8 cellular contexts compared by ENCODE assay signal in the genomic region with DNA sequence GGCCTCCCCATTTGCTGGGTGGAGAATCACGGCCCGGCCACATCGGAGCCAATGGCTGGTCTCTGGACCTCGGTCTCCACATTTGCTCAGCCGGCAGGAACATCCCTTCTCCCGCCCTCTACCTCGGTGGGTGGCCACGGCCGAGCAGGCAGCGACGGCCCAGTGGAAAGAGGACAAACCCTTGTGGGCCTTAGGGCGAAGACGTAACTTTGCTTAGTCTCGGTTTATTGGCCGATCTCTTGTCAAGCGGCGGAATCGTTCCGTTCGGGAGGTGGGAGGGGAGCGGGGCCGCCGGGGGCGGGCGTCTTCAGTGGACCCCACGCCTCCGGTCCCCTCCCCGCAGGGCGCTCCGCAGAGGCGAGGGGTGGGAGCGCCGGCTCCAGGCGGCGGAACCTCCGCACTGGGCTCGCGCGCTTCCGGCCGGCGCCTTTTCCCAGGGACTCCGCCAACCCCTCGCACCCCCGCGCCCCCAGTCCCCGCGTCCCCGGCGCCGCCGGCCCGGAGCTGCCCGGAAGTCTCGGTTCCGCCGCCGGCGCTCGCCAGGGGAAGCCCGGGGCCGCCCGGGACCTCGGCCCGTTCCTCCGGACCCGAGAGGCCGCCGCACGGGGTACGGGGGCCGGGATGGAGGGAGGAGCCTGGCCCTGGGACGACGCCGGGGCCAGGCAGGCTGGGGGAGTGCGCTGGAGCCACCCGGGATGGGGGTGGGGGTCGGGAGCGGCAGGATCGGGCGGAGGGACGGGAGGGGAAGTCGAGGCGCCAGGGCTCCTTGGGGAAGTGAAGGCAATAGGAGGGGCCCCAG. TPM values are rescaled to one million over a fixed set of nuclear protein-coding genes. Genes with fewer than 3 reads are reported as not detected.
DNase-seq lines count a peak whose midpoint lies in the region; ATAC-seq and TF ChIP-seq lines count a peak whose summit lies in the region.

Gene ZNF580 (plus strand): TSS at position 426 of the 799 bp plus-strand sequence. CDS start 1,507 bp downstream, outside the sequence.

- intact Hi-C loops in PC-3 (cut with micrococcal nuclease) = loop anchor here (2.0 kb wide), 1 partner anchor 42 kb away; the partner anchor contains the start of gene FIZ1

- CTCF ChIA-PET in PC-3 (lab: Charles Lee) = interaction anchor here (0.6 kb wide), 1 partner anchor 16 kb away, joined by 7 read pairs; the partner anchor contains the start of gene ZNF784

- peaks cover 56 to 77% (median 74%) of the 10 kb centered on the region in 3 donors for H3K4me1 Mint-ChIP-seq in naive B cell

- H3K9ac ChIP-seq in DND-41 (ENCODE audit: low read depth, low read length) (peak within 1 kb of the TSS; percentile 92), PC-3 (ENCODE audit: low read length) (peak within 1 kb of the TSS; percentile 95)

- H3K36me3 ChIP-seq in DND-41 (ENCODE audit: insufficient read depth, low read length) (peaks cover 17% of the 10 kb centered on the region), PC-3 (ENCODE audit: low read depth, low read length) (peaks cover 14% of the 10 kb centered on the region)

- peaks cover 0 to 3% (median 0%) of the 10 kb centered on the region in 7 donors for H3K9me3 Mint-ChIP-seq in naive B cell

- peak within 1 kb of the TSS; percentile 85 for H3K4me2 ChIP-seq in DND-41 (ENCODE audit: insufficient read depth, low read length)
- H3K4me2 ChIP-seq in PC-3 (ENCODE audit: low read length) = peak within 1 kb of the TSS; percentile 85

- peak within 1 kb of the TSS; percentile 91 to 99 (median 94) for H3K4me3 Mint-ChIP-seq in naive B cell

- H3F3A ChIP-seq in PC-3 (ENCODE audit: low read length, unreplicated experiment) = peaks cover 4% of the 10 kb centered on the region

- H3K27ac Mint-ChIP-seq in naive B cell = peak within 1 kb of the TSS; percentile 66 to 95 (median 89)

- H3K9me2 ChIP-seq in PC-3 (replicated peaks; ENCODE audit: low read length) = no peaks in the 10 kb centered on the region

- peaks cover 25% of the 10 kb centered on the region for H4K20me1 ChIP-seq in DND-41 (ENCODE audit: insufficient read depth, low read length)
- 0 out of 2 replicates have a peak, but pooled peaks cover 4% of the 10 kb centered on the region for H4K20me1 ChIP-seq in PC-3 (ENCODE audit: low read length)

- no TSS peak for BruUV-seq in PC-3 (replicated peaks; lab: Mats Ljungman, UMichigan)

- peak within 1 kb of the TSS; percentile 89 for H3K27ac ChIP-seq in DND-41 (ENCODE audit: low read length)
- peak within 1 kb of the TSS; percentile 62 for H3K27ac ChIP-seq in PC-3 (ENCODE audit: low read length)
- peak within 1 kb of the TSS; percentile 76 for H3K27ac ChIP-seq in temporal lobe (ENCODE audit: low read depth, low read length)

- H3K4me1 ChIP-seq in DND-41 (ENCODE audit: insufficient read depth, low read length) (peaks cover 79% of the 10 kb centered on the region), PC-3 (ENCODE audit: insufficient read depth, low read length) (peaks cover 42% of the 10 kb centered on the region)

- no peak for TF ChIP-seq CTCF in DND-41 (IDR thresholded peaks at IDR 0.05; ENCODE audit: borderline replicate concordance, extremely low read depth, low read length, poor library complexity, severe bottlenecking)
- no peak for TF ChIP-seq CTCF in PC-3 (conservative IDR thresholded peaks at IDR 0.05; ENCODE audit: low read depth, low read length)

- H3K27me3 ChIP-seq in DND-41 (ENCODE audit: insufficient read depth, low read length, poor library complexity) (no peaks in the 10 kb centered on the region), PC-3 (ENCODE audit: low read length) (no peaks in the 10 kb centered on the region)

- no peaks in the 10 kb centered on the region for H3K9me3 ChIP-seq in DND-41 (ENCODE audit: insufficient read depth, low read length, severe bottlenecking)
- H3K9me3 ChIP-seq in PC-3 (ENCODE audit: low read length) = no peaks in the 10 kb centered on the region

- H3K4me3 ChIP-seq in DND-41 (ENCODE audit: low read depth in 1 of 2, low read length in 2 of 2) = peak within 1 kb of the TSS; percentile 98 to 99
- H3K4me3 ChIP-seq in PC-3 (ENCODE audit: low read length) = peak within 1 kb of the TSS; percentile 96

- H3K27me3 Mint-ChIP-seq in naive B cell = no peaks in the 10 kb centered on the region

- H2AFZ ChIP-seq in DND-41 (ENCODE audit: low read depth, low read length) (peak within 1 kb of the TSS; percentile 68), PC-3 (ENCODE audit: low read length) (peak within 1 kb of the TSS; percentile 94)

- peaks cover 87% of the 10 kb centered on the region for H3K79me2 ChIP-seq in DND-41 (ENCODE audit: insufficient read depth, low read length)
- peaks cover 87% of the 10 kb centered on the region for H3K79me2 ChIP-seq in PC-3 (ENCODE audit: low read length)

- POLR2A ChIA-PET in PC-3 (lab: Charles Lee; ENCODE audit: unreplicated experiment) = interaction anchor here (0.7 kb wide), 1 partner anchor 35 kb away, joined by 5 read pairs; no protein-coding TSS in a partner anchor

- H3K36me3 Mint-ChIP-seq in naive B cell = peaks cover 0 to 7% of the 10 kb centered on the region in 2 donors

- ATAC-seq in DND-41 (ENCODE audit: insufficient read depth, low read depth) = peak; percentile 64
- ATAC-seq in HG02759 (IDR thresholded peaks at IDR 0.05; ENCODE audit: unreplicated experiment) = peak; percentile 41
- ATAC-seq in PC-3 = peak; percentile 45
- ATAC-seq in naive B cell (ENCODE audit: low read depth in 2 of 2) = peak; percentile 4 to 6

- DNase-seq in DND-41 (peak; percentile 74), PC-3 (peak; percentile 80), fibroblast of peridontal ligament (ENCODE audit: extremely low read depth) (peak; percentile 79), naive B cell (peak; percentile 38), putamen (ENCODE audit: low spot score) (no peak)
- DNase-seq in activated T-helper 9 cell treated with anti-CD3 and anti-CD28 coated beads, Interleukin-2, amount 50 U/mL, for 16 hours (ENCODE audit: low read depth) = peak; percentile 46

RNA-seq across cellular contexts. Expression of gene ZNF580, which starts in this region (rescaled TPM):
- total RNA-seq in PC-3 (2014; rRNA removed) (15.2 and 23.9 TPM in 2 replicates), temporal lobe (4.4 TPM)
- polyA plus RNA-seq in naive B cell (ENCODE audit: low read depth in 6 of 6) = 10 to 100 TPM; 28.4 to 54.2 (median 31.5) TPM

Comparison
In these comparisons a context has a peak if more than half of its experiments do, and no peak if none do; other contexts are left out.
1. ATAC-seq: peak in every context shown above with its lines; median percentile 64 in DND-41; 45 in PC-3; 41 in HG02759; 5 in naive B cell.